ENCODE assay signal across 11 cellular contexts in the genomic region with DNA sequence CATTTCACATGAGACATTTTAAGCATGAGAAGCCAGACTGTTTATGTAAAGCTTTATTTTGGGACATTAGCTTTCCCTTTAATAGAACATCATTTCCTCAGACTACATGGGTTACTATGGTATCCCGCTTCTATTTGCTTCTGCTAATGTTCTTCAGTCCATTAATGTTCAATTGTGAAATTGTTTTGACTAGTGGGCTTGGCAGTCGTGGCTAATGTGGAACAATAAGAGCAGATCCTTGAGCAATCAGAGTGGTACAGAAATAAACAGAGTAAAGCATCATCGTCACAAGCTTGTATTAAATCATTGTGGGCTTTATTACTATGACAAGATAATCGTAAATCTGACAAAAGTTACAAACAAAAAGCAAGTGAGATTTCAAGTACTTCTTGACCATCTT.
DNase-seq lines count a peak whose midpoint lies in the region; ATAC-seq and FAIRE-seq lines count a peak whose summit lies in the region.
"Had no signal": no experiment of that assay in that cellular context is flagged by ENCODE, and none has a peak within 500 bp of the region (broad histone marks: within the 10 kb centered on the region; RNA-seq: fewer than 3 reads in every experiment).

No MANE protein-coding gene starts in this region.

- ATAC-seq in sciatic nerve: peak; percentile 71
- ATAC-seq: activated CD4-positive, CD25-positive, alpha-beta regulatory T cell treated with anti-CD3 and anti-CD28 coated beads, Interleukin-2, amount 50 U/mL, for 24 hours had no signal

- peak; percentile 60 for FAIRE-seq in colon (lab: Jason Lieb, UNC)

- intact Hi-C loops in sciatic nerve (cut with DNase I): no loop called here

- DNase-seq in DMS153 treated with DMSO at 0.1 percent for 48 hours (lab: John Stamatoyannopoulos, UW; ENCODE audit: unreplicated experiment) (peak; percentile 80), NCI-H1436 (lab: John Stamatoyannopoulos, UW) (peak; percentile 78), sciatic nerve (ENCODE audit: low spot score) (no peak), NK-92 (lab: John Stamatoyannopoulos, UW; ENCODE audit: unreplicated experiment) (no peak), mesenteric fat pad (ENCODE audit: low spot score) (no peak), NAMALWA (ENCODE audit: low spot score) (no peak), EL (no peak)
- DNase-seq: central memory CD4-positive, alpha-beta T cell; NCI-H1694 treated with DMSO at 0.1 percent for 48 hours had no signal

Comparison
In these comparisons a context has a peak if more than half of its experiments do, and no peak if none do; other contexts are left out.
1. DNase-seq: peak in DMS153 treated with DMSO at 0.1 percent for 48 hours (single experiment) and NCI-H1436 (single experiment); none in sciatic nerve (single experiment), NK-92 (single experiment), mesenteric fat pad (single experiment), NAMALWA (single experiment) and EL (single experiment).